ENCODE assay signal across 11 cellular contexts in genomic region chr15:51884517-51885236, GRCh38. TPM values are rescaled to one million over a fixed set of nuclear protein-coding genes. Genes with fewer than 3 reads are reported as not detected.
DNase-seq lines count a peak whose midpoint lies in the region; ATAC-seq, FAIRE-seq and TF ChIP-seq lines count a peak whose summit lies in the region.
"Had no signal": no experiment of that assay in that cellular context is flagged by ENCODE, and none has a peak within 500 bp of the region (broad histone marks: within the 10 kb centered on the region; RNA-seq: fewer than 3 reads in every experiment).

No MANE protein-coding gene starts in this region.

- H3K4me1 ChIP-seq in SK-N-SH (ENCODE audit: control insufficient read depth in 1 of 2, insufficient read depth in 2 of 2, low read depth in 1 of 2, low read length in 1 of 2) (peaks cover 4 to 37% of the 10 kb centered on the region in 2 experiments; a peak in 2 of 4 replicates), osteoblast (ENCODE audit: insufficient read depth, low read length) (peaks cover 39% of the 10 kb centered on the region), vagina (peaks cover 27% of the 10 kb centered on the region), Karpas-422 (ENCODE audit: low read length) (no peaks in the 10 kb centered on the region)

- H3K9me3 ChIP-seq in SK-N-SH (no peaks in the 10 kb centered on the region), osteoblast (ENCODE audit: low read depth, low read length) (no peaks in the 10 kb centered on the region), vagina (no peaks in the 10 kb centered on the region), Karpas-422 (ENCODE audit: low read length) (no peaks in the 10 kb centered on the region)
- H3K9me3 ChIP-seq: transverse colon had no signal

- H2AFZ ChIP-seq in SK-N-SH (ENCODE audit: low read depth) (no peak overlapping the region), osteoblast (ENCODE audit: low read length) (no peak overlapping the region), Karpas-422 (ENCODE audit: low read length) (no peak overlapping the region)

- TF ChIP-seq CTCF in SK-N-SH (IDR thresholded peaks at IDR 0.05) = no peak
- TF ChIP-seq CTCF in osteoblast (IDR thresholded peaks at IDR 0.05; ENCODE audit: extremely low read depth, low read depth, low read length) = no peak
- TF ChIP-seq CTCF in vagina (IDR thresholded peaks at IDR 0.05) = no peak

- POLR2A ChIA-PET in SK-N-SH (lab: Yijun Ruan, JAX) = no interaction called here

- H3K4me3 ChIP-seq in SK-N-SH (ENCODE audit: low read depth in 2 of 2, low read length in 1 of 2) (no peak overlapping the region), osteoblast (ENCODE audit: insufficient read depth, low read length) (no peak overlapping the region), vagina (no peak overlapping the region), Karpas-422 (ENCODE audit: low read length) (no peak overlapping the region)
- H3K4me3 ChIP-seq: transverse colon had no signal

- DNase-seq in SK-N-SH (no peak), RKO (ENCODE audit: low spot score) (peak; percentile 78), fibroblast of peridontal ligament (ENCODE audit: extremely low read depth) (peak; percentile 40), osteoblast (ENCODE audit: insufficient read length, low spot score, missing footprints) (peak; percentile 92), vagina (ENCODE audit: extremely low spot score in 2 of 2) (no peak), urothelium cell line (ENCODE audit: low spot score) (no peak), Karpas-422 (no peak)
- DNase-seq: 8988T; effector CD4-positive, alpha-beta T cell; transverse colon had no signal

- FAIRE-seq in urothelium cell line (lab: Jason Lieb, UNC) = no peak

- peak; percentile 25; the same call in 2 of the 3 replicates for ATAC-seq in SK-N-SH treated with all-trans-retinoic acid at 6 μM for 48 hours

- peaks cover 62% of the 10 kb centered on the region for H3K79me2 ChIP-seq in SK-N-SH (ENCODE audit: insufficient read depth)
- peaks cover 27% of the 10 kb centered on the region for H3K79me2 ChIP-seq in osteoblast (ENCODE audit: insufficient read depth, low read length)
- no peaks in the 10 kb centered on the region for H3K79me2 ChIP-seq in Karpas-422 (ENCODE audit: low read length)

- intact Hi-C loops in vagina (cut with DNase I) = no loop called here

- H3K36me3 ChIP-seq in SK-N-SH (replicated peaks in 1 of 2; ENCODE audit: control insufficient read depth in 1 of 2, insufficient read depth in 2 of 2, low read length in 1 of 2) = peaks cover 16 to 27% of the 10 kb centered on the region in 2 experiments
- H3K36me3 ChIP-seq in osteoblast (ENCODE audit: insufficient read depth, low read length) = peaks cover 7% of the 10 kb centered on the region
- H3K36me3 ChIP-seq in vagina = no peaks in the 10 kb centered on the region
- H3K36me3 ChIP-seq in Karpas-422 (ENCODE audit: insufficient read depth, low read length) = no peaks in the 10 kb centered on the region
- H3K36me3 ChIP-seq: transverse colon had no signal

- H3F3A ChIP-seq in SK-N-SH (replicated peaks; ENCODE audit: insufficient read depth) = peaks cover 27% of the 10 kb centered on the region

- H3K9ac ChIP-seq in SK-N-SH (no peak overlapping the region), Karpas-422 (ENCODE audit: low read length) (no peak overlapping the region)

- TF ChIP-seq POLR2A in vagina (IDR thresholded peaks at IDR 0.05) = no peak

- H3K9me2 ChIP-seq in SK-N-SH (no peaks in the 10 kb centered on the region), Karpas-422 (replicated peaks; ENCODE audit: insufficient read depth, low read length) (no peaks in the 10 kb centered on the region)

- no peak for TF ChIP-seq RAD21 in SK-N-SH (IDR thresholded peaks at IDR 0.05; ENCODE audit: low read length)

- CTCF ChIA-PET in SK-N-SH (lab: Yijun Ruan, JAX) = interaction anchor here (1.6 kb wide), 1 partner anchor 108 kb away, joined by 3 read pairs; no protein-coding TSS in a partner anchor

- H3K27ac ChIP-seq in SK-N-SH (ENCODE audit: low read depth in 2 of 2, low read length in 1 of 2) (no peak overlapping the region), osteoblast (ENCODE audit: low read depth, low read length) (no peak overlapping the region), vagina (no peak overlapping the region), Karpas-422 (ENCODE audit: low read length) (no peak overlapping the region)
- H3K27ac ChIP-seq: transverse colon had no signal

- H3K4me2 ChIP-seq in SK-N-SH (no peak overlapping the region), osteoblast (ENCODE audit: insufficient read depth, low read length) (no peak overlapping the region), Karpas-422 (ENCODE audit: low read depth, low read length, poor library complexity, severe bottlenecking) (no peak overlapping the region)

- H4K20me1 ChIP-seq in SK-N-SH (ENCODE audit: insufficient read depth) (peaks cover 10% of the 10 kb centered on the region; the same call in 1 of the 2 replicates), osteoblast (ENCODE audit: insufficient read depth, low read length) (peaks cover 9% of the 10 kb centered on the region), Karpas-422 (ENCODE audit: insufficient read depth, low read depth, low read length) (no peaks in the 10 kb centered on the region)

- no peak for TF ChIP-seq EP300 in SK-N-SH (IDR thresholded peaks at IDR 0.05; ENCODE audit: borderline replicate concordance in 1 of 2, low read depth in 1 of 2, low read length in 1 of 2)

- H3K27me3 ChIP-seq in SK-N-SH (ENCODE audit: insufficient read depth) (no peaks in the 10 kb centered on the region), osteoblast (ENCODE audit: insufficient read depth, low read length) (no peaks in the 10 kb centered on the region), vagina (no peaks in the 10 kb centered on the region), Karpas-422 (ENCODE audit: low read length) (no peaks in the 10 kb centered on the region)
- H3K27me3 ChIP-seq: transverse colon had no signal

TF ChIP-seq in SK-N-SH treated with all-trans-retinoic acid at 6 μM for 48 hours, 23 proteins besides CTCF, POLR2A, EP300 and RAD21 (continues in another document):
- TF ChIP-seq ISL1 (CRISPR knock-in tag; IDR thresholded peaks at IDR 0.05) (no peak), CSDC2 (CRISPR knock-in tag; IDR thresholded peaks at IDR 0.05) (no peak), OSR1 (CRISPR knock-in tag; IDR thresholded peaks at IDR 0.05) (no peak), BACH2 (CRISPR knock-in tag; IDR thresholded peaks at IDR 0.05; ENCODE audit: borderline replicate concordance) (no peak), ZNF8 (CRISPR knock-in tag; IDR thresholded peaks at IDR 0.05) (no peak), TCF4 (CRISPR knock-in tag; IDR thresholded peaks at IDR 0.05; ENCODE audit: borderline replicate concordance) (no peak), CSRNP3 (CRISPR knock-in tag; IDR thresholded peaks at IDR 0.05) (no peak), ARNTL (CRISPR knock-in tag; IDR thresholded peaks at IDR 0.05; ENCODE audit: borderline replicate concordance, low read depth) (no peak), ZNF70 (CRISPR knock-in tag; IDR thresholded peaks at IDR 0.05) (no peak)

TF ChIP-seq in SK-N-SH, 30 proteins besides CTCF, POLR2A, EP300 and RAD21 (continues in another document):
- TF ChIP-seq JUND (IDR thresholded peaks at IDR 0.05) = no peak
- no peak for TF ChIP-seq TCF12 (IDR thresholded peaks at IDR 0.05)
- no peak for TF ChIP-seq ELF1 (IDR thresholded peaks at IDR 0.05)
- TF ChIP-seq FOXJ3 (CRISPR knock-in tag; IDR thresholded peaks at IDR 0.05) = no peak
- no peak for TF ChIP-seq EZH2phosphoT487 (IDR thresholded peaks at IDR 0.05; ENCODE audit: borderline replicate concordance, low read depth)
- no peak for TF ChIP-seq NFIC (IDR thresholded peaks at IDR 0.05; ENCODE audit: borderline replicate concordance)
- TF ChIP-seq RXRA (IDR thresholded peaks at IDR 0.05; ENCODE audit: borderline replicate concordance, low read depth) = no peak
- no peak for TF ChIP-seq PBX3 (IDR thresholded peaks at IDR 0.05)
- no peak for TF ChIP-seq RFX5 (IDR thresholded peaks at IDR 0.05; ENCODE audit: low read length)
- no peak for TF ChIP-seq REST (IDR thresholded peaks at IDR 0.05; ENCODE audit: low read depth, low read length)
- TF ChIP-seq FOXM1 (IDR thresholded peaks at IDR 0.05; ENCODE audit: low read depth) = no peak

RNA-seq across cellular contexts. Expression of gene TMOD3, which starts 55.2 kb away (rescaled TPM):
- 6.0 and 7.6 TPM in 2 replicates for polyA plus RNA-seq in SK-N-SH (2012; rRNA removed)
- 10.1 and 12.7 TPM in 2 replicates for polyA plus RNA-seq in SK-N-SH (2012; cell fraction: cytosol; rRNA removed)
- 3.8 and 7.2 TPM in 2 replicates for polyA plus RNA-seq in SK-N-SH (2012; cell fraction: nucleus; rRNA removed)
- total RNA-seq in osteoblast (44.5 and 49.8 TPM in 2 replicates), vagina (28.5 TPM)
- 6.9 and 13.7 TPM in 2 replicates for total RNA-seq in Karpas-422 (2014; rRNA removed; shearing (Covaris generic); ENCODE audit: low replicate concordance)

Comparison
In these comparisons a context has a peak if more than half of its experiments do, and no peak if none do; other contexts are left out.
1. DNase-seq: peak in RKO (single experiment), fibroblast of peridontal ligament (single experiment) and osteoblast (single experiment); none in SK-N-SH (single experiment), vagina (0 of 2), urothelium cell line (single experiment) and Karpas-422 (single experiment).